In genomic region chr11:89342883-89343572, GRCh38 we compare ENCODE assay signal across 8 cellular contexts.
A peak's percentile ranks its signal among the peaks of the same experiment; 100 is the strongest.
DNase-seq lines count a peak whose midpoint lies in the region; ATAC-seq and TF ChIP-seq lines count a peak whose summit lies in the region.
"Not testable (repeated sequence)": the region's sequence is repeated elsewhere in the genome, so short reads cannot be mapped to it uniquely, and the experiment has no call there.

No MANE protein-coding gene starts in this region.

- TF ChIP-seq CTCF in esophagus muscularis mucosa (IDR thresholded peaks at IDR 0.05); heart left ventricle (IDR thresholded peaks at IDR 0.05); left lung (IDR thresholded peaks at IDR 0.05); neural crest cell (conservative IDR thresholded peaks at IDR 0.05); sigmoid colon (IDR thresholded peaks at IDR 0.05); tibial nerve (IDR thresholded peaks at IDR 0.05): not testable (repeated sequence)

- H3K27ac ChIP-seq in esophagus muscularis mucosa (replicated peaks in 1 of 4) (peak overlapping the region in 3 of 4 donors; percentile 35 to 59 (median 37)), heart left ventricle (peak overlapping the region in 10 of 12 donors; percentile 20 to 82 (median 63)), left lung (peak overlapping the region in 1 of 2 donors; percentile 56), sigmoid colon (peak overlapping the region; percentile 9 to 49 (median 39)), tibial nerve (peak overlapping the region; percentile 47 to 81 (median 76))

- H3K4me3 ChIP-seq in esophagus muscularis mucosa, heart left ventricle, left lung, sigmoid colon, tibial nerve: not testable (repeated sequence)

- H3K36me3 Mint-ChIP-seq in neural crest cell (ENCODE audit: low read depth): not testable (repeated sequence)

- peak; percentile 8 for DNase-seq in GM03348 (ENCODE audit: low spot score)
- peak; percentile 21 for DNase-seq in astrocyte of the hippocampus (ENCODE audit: low read depth, low spot score)
- DNase-seq in esophagus muscularis mucosa (ENCODE audit: extremely low spot score); neural crest cell (ENCODE audit: low read depth, low spot score): not testable (repeated sequence)
- DNase-seq in heart left ventricle: peak in 4 of 5 donors; percentile 32 to 76 (median 56)
- DNase-seq in left lung: peak in 1 of 2 donors; percentile 37
- DNase-seq in sigmoid colon: peak; percentile 82
- DNase-seq in tibial nerve (ENCODE audit: low spot score in 2 of 2): peak; percentile 41 to 74

- peaks cover 0 to 11% (median 0%) of the 10 kb centered on the region in 4 donors for H3K4me1 ChIP-seq in esophagus muscularis mucosa
- peaks cover 0 to 19% (median 0%) of the 10 kb centered on the region in 12 donors for H3K4me1 ChIP-seq in heart left ventricle
- not testable (repeated sequence) for H3K4me1 ChIP-seq in left lung, sigmoid colon
- H3K4me1 ChIP-seq in tibial nerve: peaks cover 0 to 30% (median 9%) of the 10 kb centered on the region in 4 donors

- not testable (repeated sequence) for H3K36me3 ChIP-seq in esophagus muscularis mucosa, heart left ventricle, left lung, sigmoid colon, tibial nerve

- H3K27me3 ChIP-seq in esophagus muscularis mucosa, heart left ventricle, left lung, sigmoid colon, tibial nerve: not testable (repeated sequence)

- not testable (repeated sequence) for H3K9me3 ChIP-seq in esophagus muscularis mucosa, heart left ventricle, left lung, sigmoid colon, tibial nerve

- intact Hi-C loops in esophagus muscularis mucosa (cut with DNase I); left lung (cut with DNase I); sigmoid colon (cut with DNase I): not testable (repeated sequence)
- intact Hi-C loops in heart left ventricle (cut with DNase I): loop anchor here in 1 of 10 donors (10.0 kb wide), 1 partner anchor 142 kb away; no protein-coding TSS in a partner anchor

- ATAC-seq in heart left ventricle (peak; percentile 84 to 93 (median 90)), left lung (peak; percentile 81)

- H3K27me3 Mint-ChIP-seq in neural crest cell (ENCODE audit: low read depth): not testable (repeated sequence)

- not testable (repeated sequence) for TF ChIP-seq POLR2A in esophagus muscularis mucosa (IDR thresholded peaks at IDR 0.05; ENCODE audit: low read depth); heart left ventricle (IDR thresholded peaks at IDR 0.05); sigmoid colon (IDR thresholded peaks at IDR 0.05); tibial nerve (IDR thresholded peaks at IDR 0.05)

- H3K4me1 Mint-ChIP-seq in neural crest cell: not testable (repeated sequence)

- H3K9me3 Mint-ChIP-seq in neural crest cell: not testable (repeated sequence)

- 50% methylated on average over 3 of the region's 3 CpGs for WGBS in esophagus muscularis mucosa
- WGBS in heart left ventricle, 4 donors: 44 to 66% (median 50%) methylated on average over 3 of the region's 3 CpGs
- 69 to 73% methylated on average over 3 of the region's 3 CpGs for WGBS in sigmoid colon, 2 donors
- WGBS in tibial nerve, 2 donors: 8 to 16% methylated on average over 3 of the region's 3 CpGs

- not testable (repeated sequence) for H3K4me3 Mint-ChIP-seq in neural crest cell

- peak overlapping the region; percentile 5 for H3K27ac Mint-ChIP-seq in neural crest cell (ENCODE audit: unreplicated experiment)

- TF ChIP-seq EP300 in esophagus muscularis mucosa (IDR thresholded peaks at IDR 0.05); sigmoid colon (IDR thresholded peaks at IDR 0.05): not testable (repeated sequence)
- peak; percentile 24 to 90 for TF ChIP-seq EP300 in tibial nerve (IDR thresholded peaks at IDR 0.05)
